In genomic region chr9:117291223-117291622, GRCh38 we compare ENCODE assay signal across 8 cellular contexts.
"Had no signal": no experiment of that assay in that cellular context is flagged by ENCODE, and none has a peak within 500 bp of the region (broad histone marks: within the 10 kb centered on the region; RNA-seq: fewer than 3 reads in every experiment).

No MANE protein-coding gene starts in this region.

- H3K4me3 ChIP-seq: GM23248, HAP-1, K562 had no signal

- ATAC-seq: HCT116, K562 had no signal

- H2AFZ ChIP-seq: GM23248 had no signal

- H3K9me3 ChIP-seq: HAP-1 had no signal

- H3K27ac Mint-ChIP-seq: HFFc6 had no signal

- H3K27ac ChIP-seq: GM23248 had no signal

- H3K4me1 ChIP-seq: HAP-1 had no signal

- DNase-seq: GOT3, H7, HFFc6, KG1 had no signal

- H3K36me3 ChIP-seq: HAP-1 had no signal

- H3K9ac ChIP-seq: GM23248 had no signal

- H3K4me3 Mint-ChIP-seq: HFFc6 had no signal
